Comparison of ENCODE assay signal across 17 cellular contexts in genomic region chr16:50570808-50571598, GRCh38. TPM values are rescaled to one million over a fixed set of nuclear protein-coding genes. Genes with fewer than 3 reads are reported as not detected.
"Had no signal": no experiment of that assay in that cellular context is flagged by ENCODE, and none has a peak within 500 bp of the region (broad histone marks: within the 10 kb centered on the region; RNA-seq: fewer than 3 reads in every experiment).

No MANE protein-coding gene starts in this region.

- H3K27ac ChIP-seq: hepatocyte, left ventricle myocardium inferior, uterus had no signal

- H3K4me3 ChIP-seq: hepatocyte, left ventricle myocardium inferior, lung, uterus had no signal

- H3K9me3 ChIP-seq: left ventricle myocardium inferior, uterus had no signal

- H3K27ac Mint-ChIP-seq: dendritic cell treated with granulocyte-macrophage colony-stimulating factor and Interleukin-4, amounts not matched to agents 40 ng/mL and 50 ng/mL, for 4 days; type B pancreatic cell had no signal

- H3K36me3 Mint-ChIP-seq: naive B cell had no signal

- H3K36me3 ChIP-seq: left ventricle myocardium inferior, uterus had no signal

- H3K27me3 ChIP-seq: hepatocyte, uterus had no signal

- H3K4me3 Mint-ChIP-seq: dendritic cell treated with granulocyte-macrophage colony-stimulating factor and Interleukin-4, amounts not matched to agents 40 ng/mL and 50 ng/mL, for 4 days; naive B cell; type B pancreatic cell had no signal

- H3K9me3 Mint-ChIP-seq: dendritic cell treated with granulocyte-macrophage colony-stimulating factor and Interleukin-4, amounts not matched to agents 40 ng/mL and 50 ng/mL, for 4 days; naive B cell; type B pancreatic cell had no signal

- DNase-seq: erythroblast; foreskin melanocyte; head of caudate nucleus; kidney; left cardiac atrium; left ventricle myocardium inferior; mesenchymal stem cell; naive B cell; small intestine; stimulated activated CD4-positive, alpha-beta T cell treated with anti-CD3 and anti-CD28 coated beads, Interleukin-2, amount 100 ng/mL, for 48 hours; stimulated activated naive CD4-positive, alpha-beta T cell treated with Interleukin-2 at 50 U/mL for 16 hours; uterus had no signal

- H3K27me3 Mint-ChIP-seq: type B pancreatic cell had no signal

RNA-seq across cellular contexts. Expression of gene NKD1, which starts 22.8 kb away (rescaled TPM):
- total RNA-seq: endothelial cell of umbilical vein had no signal
- polyA plus RNA-seq: endothelial cell of umbilical vein had no signal
